In the genomic region with DNA sequence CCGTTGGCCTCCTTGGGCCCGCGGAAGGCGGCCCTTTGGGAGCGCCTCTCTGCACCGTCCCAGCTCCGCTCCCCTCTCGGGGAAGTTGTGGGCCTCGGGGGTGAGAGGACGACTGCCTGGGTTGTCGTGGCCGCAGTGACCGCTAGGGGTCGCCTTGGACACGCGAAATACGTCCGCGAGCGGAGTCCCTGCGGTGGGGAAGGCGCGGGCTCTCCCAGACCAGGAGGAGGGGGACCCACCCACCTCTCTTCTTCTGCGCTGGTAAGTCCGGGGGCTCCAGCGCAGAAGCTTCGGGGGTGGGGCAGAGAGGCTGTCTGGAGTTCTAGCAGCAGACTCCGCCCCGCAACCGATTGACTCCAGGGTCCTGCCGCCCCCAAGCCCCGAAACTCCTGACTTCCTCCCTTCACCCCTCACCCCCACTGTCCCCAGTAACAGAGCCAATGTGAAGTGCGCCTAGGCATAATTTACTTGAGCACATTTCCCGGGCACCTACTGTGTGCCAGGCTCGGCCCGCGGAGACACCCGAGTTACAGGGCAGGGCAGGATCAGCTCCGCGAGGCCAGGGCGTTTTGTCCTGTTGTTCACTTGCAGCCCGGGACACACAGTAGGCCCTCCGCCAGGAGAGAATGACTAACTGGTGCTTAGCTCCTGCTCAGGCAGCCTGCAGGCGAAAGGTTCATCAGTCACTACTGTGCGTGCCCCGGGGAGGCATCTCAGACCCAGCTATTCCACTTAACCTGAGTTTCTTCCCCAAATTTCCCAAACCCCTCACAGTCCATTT, we compare ENCODE assay signal across 8 cellular contexts. TPM values are rescaled to one million over a fixed set of nuclear protein-coding genes. Genes with fewer than 3 reads are reported as not detected.
A peak's percentile ranks its signal among the peaks of the same experiment; 100 is the strongest.
DNase-seq lines count a peak whose midpoint lies in the region; FAIRE-seq and TF ChIP-seq lines count a peak whose summit lies in the region.

No MANE protein-coding gene starts in this region.

- peak; percentile 88 for TF ChIP-seq CTCF in GM12864 (IDR thresholded peaks at IDR 0.05; ENCODE audit: low read depth, low read length, missing control alignments)
- TF ChIP-seq CTCF in kidney (IDR thresholded peaks at IDR 0.05; ENCODE audit: borderline replicate concordance, extremely low read depth, insufficient read depth), result peak; percentile 95

- H3K27ac ChIP-seq in kidney (ENCODE audit: low read depth in 2 of 2, low read length in 2 of 2), result no peak overlapping the region

- peak overlapping the region in 1 of 2 donors; percentile 55 for H3K9ac ChIP-seq in kidney (ENCODE audit: low read length in 2 of 2)

- H3K4me3 ChIP-seq in GM12864 (ENCODE audit: low read depth, low read length), result no peak overlapping the region; the same call in 1 of the 2 replicates
- H3K4me3 ChIP-seq in kidney (ENCODE audit: low read length in 2 of 2), result peak overlapping the region in 1 of 2 donors; percentile 55

- intact Hi-C loops in kidney (cut with DNase I), result no loop called here

- H3K36me3 ChIP-seq in kidney (ENCODE audit: control insufficient read depth in 1 of 2, insufficient read depth in 2 of 2, low read length in 2 of 2), result no peaks in the 10 kb centered on the region

- H3K4me1 ChIP-seq in kidney (ENCODE audit: control insufficient read depth in 1 of 2, insufficient read depth in 1 of 2, low read depth in 1 of 2, low read length in 2 of 2), result peaks cover 22 to 33% of the 10 kb centered on the region in 2 donors

- DNase-seq in GM12864 (ENCODE audit: low read depth) (no peak), HCEC 1CT (peak; percentile 61), NCI-H1048 (lab: John Stamatoyannopoulos, UW) (peak; percentile 66), kidney (peak; percentile 96), NCI-H446 treated with DMSO at 0.1 percent for 48 hours (lab: John Stamatoyannopoulos, UW) (no peak)
- peak; percentile 75 to 91 (median 86) for DNase-seq in activated CD4-positive, CD25-positive, alpha-beta regulatory T cell (lab: John Stamatoyannopoulos, UW)
- DNase-seq in central memory CD4-positive, alpha-beta T cell, result peak; percentile 72
- peak; percentile 95 for DNase-seq in stimulated activated CD4-positive, alpha-beta T cell treated with anti-CD3 and anti-CD28 coated beads, Interleukin-15, amount 100 ng/mL, for 24 hours

- no peaks in the 10 kb centered on the region for H3K9me3 ChIP-seq in kidney (ENCODE audit: control insufficient read depth in 1 of 2, low read length in 2 of 2)

- no peak for FAIRE-seq in kidney (lab: Jason Lieb, UNC)

RNA-seq across cellular contexts. Expression of a gene that starts 32.8 kb away (rescaled TPM):
- total RNA-seq in kidney, result 24.9 TPM
- polyA plus RNA-seq in kidney (ENCODE audit: insufficient read depth, low read depth, low replicate concordance), result 27.5 TPM

RNA-seq across cellular contexts. Expression of a gene that starts 59.7 kb away (rescaled TPM):
- 10.2 TPM for total RNA-seq in kidney
- polyA plus RNA-seq in kidney (ENCODE audit: insufficient read depth, low read depth, low replicate concordance), result 21.4 TPM

Comparison
In these comparisons a context has a peak if more than half of its experiments do, and no peak if none do; other contexts are left out.
1. DNase-seq: peak in HCEC 1CT (single experiment), NCI-H1048 (single experiment), activated CD4-positive, CD25-positive, alpha-beta regulatory T cell (4 of 4), central memory CD4-positive, alpha-beta T cell (single experiment), kidney (single experiment) and stimulated activated CD4-positive, alpha-beta T cell treated with anti-CD3 and anti-CD28 coated beads, Interleukin-15, amount 100 ng/mL, for 24 hours (single experiment); none in GM12864 (single experiment) and NCI-H446 treated with DMSO at 0.1 percent for 48 hours (single experiment).